1 cellular context compared by ENCODE assay signal in the genomic region with DNA sequence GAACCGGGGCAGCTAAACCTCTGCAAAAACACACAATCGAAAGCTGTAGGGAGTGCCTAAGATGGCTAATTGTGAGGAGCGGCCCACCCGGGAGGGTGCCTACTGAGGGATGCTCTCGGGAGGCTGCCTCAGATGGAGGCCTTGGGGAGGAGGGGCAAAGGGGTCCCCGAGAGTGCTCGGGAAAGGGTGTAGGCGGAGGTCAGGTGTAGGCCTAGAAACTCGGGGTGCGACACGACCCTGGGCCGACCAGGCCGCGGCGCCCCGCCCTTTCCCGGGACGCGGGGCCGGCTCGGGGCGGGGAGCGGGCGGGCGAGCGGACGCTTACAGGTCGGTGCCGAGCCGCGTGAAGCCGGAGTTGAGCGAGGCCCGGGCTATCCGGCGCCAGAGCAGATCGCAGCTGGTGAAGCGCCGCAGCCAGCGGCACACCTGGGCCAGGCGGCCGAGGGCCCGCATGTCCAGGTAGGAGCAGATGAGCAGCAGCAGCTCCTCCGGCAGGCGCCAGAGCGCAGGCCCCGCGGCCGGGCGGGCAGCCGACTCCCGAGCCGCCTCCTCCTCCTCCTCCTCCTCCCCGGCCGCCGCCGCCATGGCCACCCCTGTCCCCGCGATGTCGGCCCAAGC.
A peak's percentile ranks its signal among the peaks of the same experiment; 100 is the strongest.
TF ChIP-seq lines count a peak whose summit lies in the region.

No MANE protein-coding gene starts in this region.

TF ChIP-seq in HepG2, 621 proteins besides CTCF, POLR2A, EP300 and RAD21 (continued from another document and continues in another):
- 0 out of 2 replicates have a peak, but pooled peaks have one; percentile 44 for TF ChIP-seq GABPB1 (CRISPR knock-in tag; IDR thresholded peaks at IDR 0.05)
- TF ChIP-seq HOXA9 (CRISPR knock-in tag; IDR thresholded peaks at IDR 0.05; ENCODE audit: borderline replicate concordance), result 0 out of 2 replicates have a peak, but pooled peaks have one; percentile 66
- TF ChIP-seq TMF1 (CRISPR knock-in tag; IDR thresholded peaks at IDR 0.05; ENCODE audit: low read depth), result peak; percentile 34; the same call in 1 of the 2 replicates
- peak; percentile 79; the same call in 1 of the 2 replicates for TF ChIP-seq PHF8 (CRISPR knock-in tag; IDR thresholded peaks at IDR 0.05)
- TF ChIP-seq ZXDC (CRISPR knock-in tag; IDR thresholded peaks at IDR 0.05), result no peak
- peak; percentile 75 for TF ChIP-seq ZNF263 (CRISPR knock-in tag; IDR thresholded peaks at IDR 0.05)
- TF ChIP-seq PRDM4 (CRISPR knock-in tag; IDR thresholded peaks at IDR 0.05; ENCODE audit: borderline replicate concordance), result 0 out of 2 replicates have a peak, but pooled peaks have one; percentile 46
- 0 out of 2 replicates have a peak, but pooled peaks have one; percentile 2 for TF ChIP-seq PCBP1 (IDR thresholded peaks at IDR 0.05; ENCODE audit: borderline replicate concordance, low read depth, low read length)
- TF ChIP-seq ZNF430 (CRISPR knock-in tag; IDR thresholded peaks at IDR 0.05), result no peak
- TF ChIP-seq RBFOX2 (IDR thresholded peaks at IDR 0.05; ENCODE audit: low read depth, low read length), result peak; percentile 77; the same call in 1 of the 2 replicates
- TF ChIP-seq ZBTB7B (CRISPR knock-in tag; IDR thresholded peaks at IDR 0.05), result 0 out of 2 replicates have a peak, but pooled peaks have one; percentile 39
- TF ChIP-seq, protein P1, sequence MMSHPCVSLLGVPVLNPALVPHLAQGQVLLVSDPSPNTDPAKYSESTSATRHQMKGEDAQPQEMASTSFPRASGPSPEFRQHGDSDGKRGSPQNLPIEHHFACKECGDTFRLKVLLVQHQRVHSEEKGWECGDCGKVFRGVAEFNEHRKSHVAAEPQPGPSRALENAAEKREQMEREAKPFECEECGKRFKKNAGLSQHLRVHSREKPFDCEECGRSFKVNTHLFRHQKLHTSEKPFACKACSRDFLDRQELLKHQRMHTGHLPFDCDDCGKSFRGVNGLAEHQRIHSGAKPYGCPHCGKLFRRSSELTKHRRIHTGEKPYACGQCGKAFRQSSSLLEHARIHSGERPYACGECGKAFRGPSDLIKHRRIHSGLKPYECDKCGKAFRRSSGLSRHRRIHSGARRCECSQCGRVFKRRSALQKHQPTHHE (CRISPR knock-in tag; IDR thresholded peaks at IDR 0.05; ENCODE audit: borderline replicate concordance), result no peak
- TF ChIP-seq ISX (CRISPR knock-in tag; conservative IDR thresholded peaks at IDR 0.05), result peak; percentile 91
- TF ChIP-seq ZNF607 (CRISPR knock-in tag; IDR thresholded peaks at IDR 0.05; ENCODE audit: borderline replicate concordance), result peak; percentile 53; the same call in 1 of the 2 replicates
- TF ChIP-seq, protein P2, sequence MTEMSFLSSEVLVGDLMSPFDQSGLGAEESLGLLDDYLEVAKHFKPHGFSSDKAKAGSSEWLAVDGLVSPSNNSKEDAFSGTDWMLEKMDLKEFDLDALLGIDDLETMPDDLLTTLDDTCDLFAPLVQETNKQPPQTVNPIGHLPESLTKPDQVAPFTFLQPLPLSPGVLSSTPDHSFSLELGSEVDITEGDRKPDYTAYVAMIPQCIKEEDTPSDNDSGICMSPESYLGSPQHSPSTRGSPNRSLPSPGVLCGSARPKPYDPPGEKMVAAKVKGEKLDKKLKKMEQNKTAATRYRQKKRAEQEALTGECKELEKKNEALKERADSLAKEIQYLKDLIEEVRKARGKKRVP (CRISPR knock-in tag; IDR thresholded peaks at IDR 0.05), result 0 out of 4 replicates have a peak, but pooled peaks of 1 of the 2 experiments have one; percentile 39
- TF ChIP-seq ZMYM4 (CRISPR knock-in tag; IDR thresholded peaks at IDR 0.05), result no peak
- no peak for TF ChIP-seq TP53 (CRISPR knock-in tag; conservative IDR thresholded peaks at IDR 0.05)
- TF ChIP-seq ZNF253 (CRISPR knock-in tag; IDR thresholded peaks at IDR 0.05; ENCODE audit: borderline replicate concordance), result peak; percentile 56; the same call in 1 of the 2 replicates
- TF ChIP-seq GZF1 (CRISPR knock-in tag; IDR thresholded peaks at IDR 0.05), result 0 out of 2 replicates have a peak, but pooled peaks have one; percentile 1
- 0 out of 2 replicates have a peak, but pooled peaks have one; percentile 13 for TF ChIP-seq POLR2G (IDR thresholded peaks at IDR 0.05; ENCODE audit: low read depth, low read length)
- TF ChIP-seq, protein P3, sequence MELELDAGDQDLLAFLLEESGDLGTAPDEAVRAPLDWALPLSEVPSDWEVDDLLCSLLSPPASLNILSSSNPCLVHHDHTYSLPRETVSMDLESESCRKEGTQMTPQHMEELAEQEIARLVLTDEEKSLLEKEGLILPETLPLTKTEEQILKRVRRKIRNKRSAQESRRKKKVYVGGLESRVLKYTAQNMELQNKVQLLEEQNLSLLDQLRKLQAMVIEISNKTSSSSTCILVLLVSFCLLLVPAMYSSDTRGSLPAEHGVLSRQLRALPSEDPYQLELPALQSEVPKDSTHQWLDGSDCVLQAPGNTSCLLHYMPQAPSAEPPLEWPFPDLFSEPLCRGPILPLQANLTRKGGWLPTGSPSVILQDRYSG (CRISPR knock-in tag; IDR thresholded peaks at IDR 0.05), result peak; percentile 94
- TF ChIP-seq, protein P4, sequence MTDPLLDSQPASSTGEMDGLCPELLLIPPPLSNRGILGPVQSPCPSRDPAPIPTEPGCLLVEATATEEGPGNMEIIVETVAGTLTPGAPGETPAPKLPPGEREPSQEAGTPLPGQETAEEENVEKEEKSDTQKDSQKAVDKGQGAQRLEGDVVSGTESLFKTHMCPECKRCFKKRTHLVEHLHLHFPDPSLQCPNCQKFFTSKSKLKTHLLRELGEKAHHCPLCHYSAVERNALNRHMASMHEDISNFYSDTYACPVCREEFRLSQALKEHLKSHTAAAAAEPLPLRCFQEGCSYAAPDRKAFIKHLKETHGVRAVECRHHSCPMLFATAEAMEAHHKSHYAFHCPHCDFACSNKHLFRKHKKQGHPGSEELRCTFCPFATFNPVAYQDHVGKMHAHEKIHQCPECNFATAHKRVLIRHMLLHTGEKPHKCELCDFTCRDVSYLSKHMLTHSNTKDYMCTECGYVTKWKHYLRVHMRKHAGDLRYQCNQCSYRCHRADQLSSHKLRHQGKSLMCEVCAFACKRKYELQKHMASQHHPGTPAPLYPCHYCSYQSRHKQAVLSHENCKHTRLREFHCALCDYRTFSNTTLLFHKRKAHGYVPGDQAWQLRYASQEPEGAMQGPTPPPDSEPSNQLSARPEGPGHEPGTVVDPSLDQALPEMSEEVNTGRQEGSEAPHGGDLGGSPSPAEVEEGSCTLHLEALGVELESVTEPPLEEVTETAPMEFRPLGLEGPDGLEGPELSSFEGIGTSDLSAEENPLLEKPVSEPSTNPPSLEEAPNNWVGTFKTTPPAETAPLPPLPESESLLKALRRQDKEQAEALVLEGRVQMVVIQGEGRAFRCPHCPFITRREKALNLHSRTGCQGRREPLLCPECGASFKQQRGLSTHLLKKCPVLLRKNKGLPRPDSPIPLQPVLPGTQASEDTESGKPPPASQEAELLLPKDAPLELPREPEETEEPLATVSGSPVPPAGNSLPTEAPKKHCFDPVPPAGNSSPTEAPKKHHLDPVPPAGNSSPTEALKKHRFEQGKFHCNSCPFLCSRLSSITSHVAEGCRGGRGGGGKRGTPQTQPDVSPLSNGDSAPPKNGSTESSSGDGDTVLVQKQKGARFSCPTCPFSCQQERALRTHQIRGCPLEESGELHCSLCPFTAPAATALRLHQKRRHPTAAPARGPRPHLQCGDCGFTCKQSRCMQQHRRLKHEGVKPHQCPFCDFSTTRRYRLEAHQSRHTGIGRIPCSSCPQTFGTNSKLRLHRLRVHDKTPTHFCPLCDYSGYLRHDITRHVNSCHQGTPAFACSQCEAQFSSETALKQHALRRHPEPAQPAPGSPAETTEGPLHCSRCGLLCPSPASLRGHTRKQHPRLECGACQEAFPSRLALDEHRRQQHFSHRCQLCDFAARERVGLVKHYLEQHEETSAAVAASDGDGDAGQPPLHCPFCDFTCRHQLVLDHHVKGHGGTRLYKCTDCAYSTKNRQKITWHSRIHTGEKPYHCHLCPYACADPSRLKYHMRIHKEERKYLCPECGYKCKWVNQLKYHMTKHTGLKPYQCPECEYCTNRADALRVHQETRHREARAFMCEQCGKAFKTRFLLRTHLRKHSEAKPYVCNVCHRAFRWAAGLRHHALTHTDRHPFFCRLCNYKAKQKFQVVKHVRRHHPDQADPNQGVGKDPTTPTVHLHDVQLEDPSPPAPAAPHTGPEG (CRISPR knock-in tag; IDR thresholded peaks at IDR 0.05), result peak; percentile 90
- peak; percentile 85 for TF ChIP-seq ZNF563 (CRISPR knock-in tag; IDR thresholded peaks at IDR 0.05)
- TF ChIP-seq, protein P5, sequence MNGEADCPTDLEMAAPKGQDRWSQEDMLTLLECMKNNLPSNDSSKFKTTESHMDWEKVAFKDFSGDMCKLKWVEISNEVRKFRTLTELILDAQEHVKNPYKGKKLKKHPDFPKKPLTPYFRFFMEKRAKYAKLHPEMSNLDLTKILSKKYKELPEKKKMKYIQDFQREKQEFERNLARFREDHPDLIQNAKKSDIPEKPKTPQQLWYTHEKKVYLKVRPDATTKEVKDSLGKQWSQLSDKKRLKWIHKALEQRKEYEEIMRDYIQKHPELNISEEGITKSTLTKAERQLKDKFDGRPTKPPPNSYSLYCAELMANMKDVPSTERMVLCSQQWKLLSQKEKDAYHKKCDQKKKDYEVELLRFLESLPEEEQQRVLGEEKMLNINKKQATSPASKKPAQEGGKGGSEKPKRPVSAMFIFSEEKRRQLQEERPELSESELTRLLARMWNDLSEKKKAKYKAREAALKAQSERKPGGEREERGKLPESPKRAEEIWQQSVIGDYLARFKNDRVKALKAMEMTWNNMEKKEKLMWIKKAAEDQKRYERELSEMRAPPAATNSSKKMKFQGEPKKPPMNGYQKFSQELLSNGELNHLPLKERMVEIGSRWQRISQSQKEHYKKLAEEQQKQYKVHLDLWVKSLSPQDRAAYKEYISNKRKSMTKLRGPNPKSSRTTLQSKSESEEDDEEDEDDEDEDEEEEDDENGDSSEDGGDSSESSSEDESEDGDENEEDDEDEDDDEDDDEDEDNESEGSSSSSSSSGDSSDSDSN (CRISPR knock-in tag; IDR thresholded peaks at IDR 0.05), result peak; percentile 100
- TF ChIP-seq ZNF766 (CRISPR knock-in tag; IDR thresholded peaks at IDR 0.05; ENCODE audit: borderline replicate concordance), result peak; percentile 87; the same call in 1 of the 2 replicates
- TF ChIP-seq KLF15 (CRISPR knock-in tag; IDR thresholded peaks at IDR 0.05; ENCODE audit: borderline replicate concordance), result peak; percentile 7; the same call in 1 of the 2 replicates
- TF ChIP-seq ZNF143 (CRISPR knock-in tag; IDR thresholded peaks at IDR 0.05), result no peak
- TF ChIP-seq BRD4 (CRISPR knock-in tag; IDR thresholded peaks at IDR 0.05), result peak; percentile 90
- TF ChIP-seq, protein P6, sequence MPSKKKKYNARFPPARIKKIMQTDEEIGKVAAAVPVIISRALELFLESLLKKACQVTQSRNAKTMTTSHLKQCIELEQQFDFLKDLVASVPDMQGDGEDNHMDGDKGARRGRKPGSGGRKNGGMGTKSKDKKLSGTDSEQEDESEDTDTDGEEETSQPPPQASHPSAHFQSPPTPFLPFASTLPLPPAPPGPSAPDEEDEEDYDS (CRISPR knock-in tag; IDR thresholded peaks at IDR 0.05), result no peak
- TF ChIP-seq GLI4 (CRISPR knock-in tag; IDR thresholded peaks at IDR 0.05; ENCODE audit: borderline replicate concordance), result no peak; the same call in 1 of the 2 replicates
